8 cellular contexts compared by ENCODE assay signal in the genomic region with DNA sequence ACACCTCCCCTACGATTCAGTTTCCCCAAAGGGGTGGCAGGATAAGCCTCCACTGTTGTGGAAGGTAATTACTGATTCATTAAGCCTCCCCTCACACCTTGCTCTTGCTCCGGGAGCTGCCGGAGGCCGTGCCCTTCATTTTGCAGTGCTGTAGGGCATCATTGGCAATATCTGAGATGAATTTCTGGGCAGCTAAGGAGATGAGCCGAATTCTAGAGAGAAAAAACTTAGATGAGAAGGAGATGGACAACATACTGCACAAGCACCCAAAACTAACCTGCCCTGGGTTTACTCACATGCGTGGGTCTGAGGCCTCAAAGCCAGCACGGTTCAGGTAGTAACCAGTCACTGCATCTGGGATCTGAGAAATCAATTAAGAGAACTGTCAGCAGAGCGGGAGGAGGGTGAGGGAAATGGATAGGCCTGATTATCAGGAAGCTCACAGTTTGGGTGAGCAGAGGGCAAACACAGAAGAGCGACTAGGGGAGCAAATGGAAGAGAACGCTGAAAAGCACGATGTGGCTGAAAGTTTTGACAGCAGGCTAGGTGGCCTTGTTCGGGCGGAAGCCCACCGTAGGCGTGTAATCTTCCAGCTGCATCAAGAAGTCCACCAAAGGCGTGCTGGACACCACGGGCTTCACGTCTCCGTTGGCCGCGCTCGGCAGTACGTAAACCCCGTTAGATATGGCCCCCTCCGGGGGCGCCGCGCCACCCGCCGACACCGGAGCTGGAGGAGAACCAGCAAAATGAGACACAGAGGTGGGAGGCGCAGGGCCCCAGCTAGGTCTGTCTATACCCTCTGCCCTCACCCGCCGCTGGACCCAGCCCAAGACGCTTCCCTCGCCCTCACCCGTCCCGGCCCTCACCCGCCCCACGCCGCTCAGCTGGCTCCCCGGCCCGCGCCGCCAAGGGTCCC. TPM values are rescaled to one million over a fixed set of nuclear protein-coding genes. Genes with fewer than 3 reads are reported as not detected.
DNase-seq lines count a peak whose midpoint lies in the region; ATAC-seq and TF ChIP-seq lines count a peak whose summit lies in the region.

No MANE protein-coding gene starts in this region.

- peak overlapping the region; percentile 55; the same call in 1 of the 2 replicates for H3K27ac ChIP-seq in SJCRH30
- H3K27ac ChIP-seq in right lobe of liver, result peak overlapping the region; percentile 86 to 95 (median 94)
- H3K27ac ChIP-seq in testis, result peak overlapping the region; percentile 90 to 92

- no peaks in the 10 kb centered on the region for H3K9me3 ChIP-seq in SJCRH30 (replicated peaks)
- H3K9me3 ChIP-seq in right lobe of liver, result no peaks in the 10 kb centered on the region
- no peaks in the 10 kb centered on the region for H3K9me3 ChIP-seq in testis

- DNase-seq in NCI-H748 (lab: John Stamatoyannopoulos, UW; ENCODE audit: unreplicated experiment) (peak; percentile 35), NCI-H748 treated with DMSO at 0.1 percent for 48 hours (lab: John Stamatoyannopoulos, UW) (no peak), SJCRH30 (peak; percentile 27 to 37), choroid plexus epithelial cell (ENCODE audit: low read depth) (peak; percentile 51), right lobe of liver (peak; percentile 61 to 74 (median 69)), testis (peak; percentile 37), GF-D8 (lab: John Stamatoyannopoulos, UW) (no peak)

- H3K4me3 ChIP-seq in SJCRH30, result peak overlapping the region; percentile 66
- peak overlapping the region; percentile 80 for H3K4me3 ChIP-seq in choroid plexus epithelial cell (ENCODE audit: low read depth, low read length)
- H3K4me3 ChIP-seq in right lobe of liver, result peak overlapping the region; percentile 62 to 76 (median 68)
- H3K4me3 ChIP-seq in testis, result peak overlapping the region; percentile 67 to 93

- H3K27me3 ChIP-seq in SJCRH30 (no peaks in the 10 kb centered on the region), right lobe of liver (no peaks in the 10 kb centered on the region), testis (no peaks in the 10 kb centered on the region)

- peaks cover 27% of the 10 kb centered on the region for H3K36me3 ChIP-seq in SJCRH30
- peaks cover 8 to 53% (median 22%) of the 10 kb centered on the region in 4 donors for H3K36me3 ChIP-seq in right lobe of liver
- H3K36me3 ChIP-seq in testis (ENCODE audit: low read depth, missing control alignments), result no peaks in the 10 kb centered on the region

- no peak for TF ChIP-seq POLR2A in right lobe of liver (IDR thresholded peaks at IDR 0.05)
- no peak for TF ChIP-seq POLR2A in testis (IDR thresholded peaks at IDR 0.05)

- H3K4me1 ChIP-seq in SJCRH30 (peaks cover 13% of the 10 kb centered on the region), right lobe of liver (peaks cover 0 to 23% (median 4%) of the 10 kb centered on the region in 4 donors), testis (peaks cover 24% of the 10 kb centered on the region)

- intact Hi-C loops in right lobe of liver (cut with DNase I) (no loop called here), testis (cut with DNase I; ENCODE audit: low total_unique reads) (no loop called here)

- TF ChIP-seq CTCF in choroid plexus epithelial cell (conservative IDR thresholded peaks at IDR 0.05; ENCODE audit: low read depth, low read length) (no peak), right lobe of liver (IDR thresholded peaks at IDR 0.05) (no peak), testis (IDR thresholded peaks at IDR 0.05) (no peak)

- ATAC-seq in HG02884 (IDR thresholded peaks at IDR 0.05; ENCODE audit: unreplicated experiment) (peak; percentile 8), right lobe of liver (peak in 2 of 4 donors; percentile 0 to 1)

- 25% methylated on average over 9 of the region's 45 CpGs for WGBS in right lobe of liver (ENCODE audit: insufficient coverage, low coverage, low lambda C conversion rate, missing lambda C conversion rate)
- 10 to 11% methylated on average over 31 to 41 of the region's 45 CpGs for WGBS in testis, 2 donors

RNA-seq across cellular contexts. Expression of gene TAF10, which starts 0.7 kb away (rescaled TPM):
- total RNA-seq in SJCRH30 (2014; rRNA removed; shearing (Covaris generic)), result 68.1 and 82.0 TPM in 2 replicates
- total RNA-seq in right lobe of liver (10 to 100 TPM; 47.3 to 81.9 (median 60.4) TPM), testis (100 to 1,000 TPM; 123 to 210 TPM)
- 389 TPM for polyA plus RNA-seq in testis (ENCODE audit: insufficient read depth, low read depth, low replicate concordance)

RNA-seq across cellular contexts. Expression of gene ILK, which starts 7.8 kb away (rescaled TPM):
- total RNA-seq in SJCRH30 (2014; rRNA removed; shearing (Covaris generic)), result 73.7 and 81.4 TPM in 2 replicates
- total RNA-seq in right lobe of liver (10 to 100 TPM; 33.4 to 79.9 (median 55.0) TPM), testis (100 to 1,000 TPM in 1 of 2 donors, 10 to 100 TPM in 1; 79.1 to 109 TPM)
- 122 TPM for polyA plus RNA-seq in testis (ENCODE audit: insufficient read depth, low read depth, low replicate concordance)

RNA-seq across cellular contexts. Expression of gene TPP1, which starts 7.9 kb away (rescaled TPM):
- 8.1 and 8.7 TPM in 2 replicates for total RNA-seq in SJCRH30 (2014; rRNA removed; shearing (Covaris generic))
- 100 to 1,000 TPM in 2 of 6 experiments, 10 to 100 TPM in 4; 62.5 to 159 (median 81.0) TPM for total RNA-seq in right lobe of liver
- total RNA-seq in testis, result 100 to 1,000 TPM; 134 to 151 TPM
- 60.9 TPM for polyA plus RNA-seq in testis (ENCODE audit: insufficient read depth, low read depth, low replicate concordance)

RNA-seq across cellular contexts. Expression of gene RRP8, which starts 7.9 kb away (rescaled TPM):
- 15.8 and 15.9 TPM in 2 replicates for total RNA-seq in SJCRH30 (2014; rRNA removed; shearing (Covaris generic))
- total RNA-seq in right lobe of liver, result 10 to 100 TPM; 11.3 to 17.1 (median 14.2) TPM
- 10 to 100 TPM; 17.5 to 18.5 TPM for total RNA-seq in testis
- 29.6 TPM for polyA plus RNA-seq in testis (ENCODE audit: insufficient read depth, low read depth, low replicate concordance)

RNA-seq across cellular contexts. Expression of gene DCHS1, which starts 44.3 kb away (rescaled TPM):
- total RNA-seq in SJCRH30 (2014; rRNA removed; shearing (Covaris generic)), result 9.5 and 9.6 TPM in 2 replicates
- total RNA-seq in right lobe of liver, result 1 to 10 TPM; 1.8 to 9.2 (median 4.1) TPM
- total RNA-seq in testis, result 1 to 10 TPM; 7.1 to 8.8 TPM
- polyA plus RNA-seq in testis (ENCODE audit: insufficient read depth, low read depth, low replicate concordance), result 14.2 TPM

Comparison
In these comparisons a context has a peak if more than half of its experiments do, and no peak if none do; other contexts are left out.
1. DNase-seq: peak in NCI-H748 (single experiment), SJCRH30 (2 of 2), choroid plexus epithelial cell (single experiment), right lobe of liver (3 of 3) and testis (single experiment); none in NCI-H748 treated with DMSO at 0.1 percent for 48 hours (single experiment) and GF-D8 (single experiment).
2. Peak in every context shown above with its lines, with median percentiles within 50 percentile points of each other: H3K27ac ChIP-seq and H3K4me3 ChIP-seq.